Comparison of ENCODE assay signal across 14 cellular contexts in genomic region chr5:14184082-14184481, GRCh38. TPM values are rescaled to one million over a fixed set of nuclear protein-coding genes. Genes with fewer than 3 reads are reported as not detected.
A peak's percentile ranks its signal among the peaks of the same experiment; 100 is the strongest.
DNase-seq lines count a peak whose midpoint lies in the region; TF ChIP-seq lines count a peak whose summit lies in the region.
"Had no signal": no experiment of that assay in that cellular context is flagged by ENCODE, and none has a peak within 500 bp of the region (broad histone marks: within the 10 kb centered on the region; RNA-seq: fewer than 3 reads in every experiment).

No MANE protein-coding gene starts in this region.

- H3K79me2 ChIP-seq in fibroblast of lung (ENCODE audit: control insufficient read depth, insufficient read depth, low read length), result peaks cover 100% of the 10 kb centered on the region
- peaks cover 97% of the 10 kb centered on the region for H3K79me2 ChIP-seq in MM.1S (ENCODE audit: low read length)

- intact Hi-C loops in transverse colon (cut with DNase I; ENCODE audit: low total_unique reads), result no loop called here

- no peaks in the 10 kb centered on the region for H3K36me3 ChIP-seq in fibroblast of lung (ENCODE audit: control insufficient read depth, insufficient read depth, low read length)
- H3K36me3 ChIP-seq in transverse colon, result no peaks in the 10 kb centered on the region
- H3K36me3 ChIP-seq in MM.1S (replicated peaks; ENCODE audit: insufficient read depth, low read length), result no peaks in the 10 kb centered on the region

- H3K4me2 ChIP-seq in fibroblast of lung (ENCODE audit: extremely low read depth, insufficient read depth, low read length), result peak overlapping the region; percentile 55
- H3K4me2 ChIP-seq in MM.1S (ENCODE audit: low read depth, low read length), result no peak overlapping the region

- no peak overlapping the region for H2AFZ ChIP-seq in fibroblast of lung (ENCODE audit: low read length)
- H2AFZ ChIP-seq in MM.1S (ENCODE audit: low read length), result no peak overlapping the region

- H3K9me3 Mint-ChIP-seq in nephron, result no peaks in the 10 kb centered on the region
- H3K9me3 Mint-ChIP-seq: activated naive CD8-positive, alpha-beta T cell treated with anti-CD3 and anti-CD28 coated beads for 36 hours; endodermal cell; naive thymus-derived CD8-positive, alpha-beta T cell had no signal

- TF ChIP-seq EP300 in transverse colon (IDR thresholded peaks at IDR 0.05; ENCODE audit: low read depth), result no peak

- no peak overlapping the region for H3K4me3 Mint-ChIP-seq in nephron
- H3K4me3 Mint-ChIP-seq: activated CD8-positive, alpha-beta memory T cell treated with anti-CD3 and anti-CD28 coated beads, Interleukin-2, amount 10 ng/mL, durations not matched to agents 7 days and 5 days; activated naive CD8-positive, alpha-beta T cell treated with anti-CD3 and anti-CD28 coated beads for 36 hours; endodermal cell; naive thymus-derived CD8-positive, alpha-beta T cell had no signal

- DNase-seq in fibroblast of lung (ENCODE audit: low read depth in 2 of 2), result no peak
- DNase-seq in transverse colon, result no peak
- no peak for DNase-seq in NCI-H2227 treated with DMSO at 0.1 percent for 48 hours (lab: John Stamatoyannopoulos, UW)
- DNase-seq in MM.1S, result no peak
- DNase-seq in activated T-cell treated with anti-CD3 and anti-CD28 coated beads, Interleukin-2, amount 50 U/mL, for 1 hour, result no peak
- no peak for DNase-seq in NCI-H2107 treated with DMSO at 0.1 percent for 48 hours (lab: John Stamatoyannopoulos, UW; ENCODE audit: unreplicated experiment)
- DNase-seq: activated CD8-positive, alpha-beta memory T cell treated with anti-CD3 and anti-CD28 coated beads, Interleukin-2, amount 10 ng/mL, durations not matched to agents 7 days and 5 days; activated naive CD8-positive, alpha-beta T cell treated with anti-CD3 and anti-CD28 coated beads for 36 hours; endodermal cell; naive thymus-derived CD8-positive, alpha-beta T cell; NCI-H2171 treated with DMSO at 0.1 percent for 48 hours; OCI-M1 had no signal

- H3K27ac Mint-ChIP-seq in nephron, result peak overlapping the region in 2 of 3 experiments; percentile 26 to 54
- H3K27ac Mint-ChIP-seq: activated CD8-positive, alpha-beta memory T cell treated with anti-CD3 and anti-CD28 coated beads, Interleukin-2, amount 10 ng/mL, durations not matched to agents 7 days and 5 days; activated naive CD8-positive, alpha-beta T cell treated with anti-CD3 and anti-CD28 coated beads for 36 hours; endodermal cell; naive thymus-derived CD8-positive, alpha-beta T cell had no signal

- WGBS in transverse colon (ENCODE audit: low coverage in 1 of 2), 2 donors, result 80% methylated on average over 1 to 7 of the region's 7 CpGs

- H3K27me3 ChIP-seq in fibroblast of lung (ENCODE audit: control insufficient read depth, insufficient read depth, low read length), result no peaks in the 10 kb centered on the region
- H3K27me3 ChIP-seq in transverse colon, result no peaks in the 10 kb centered on the region
- H3K27me3 ChIP-seq in MM.1S (replicated peaks; ENCODE audit: insufficient read depth, low read length), result no peaks in the 10 kb centered on the region

- H3K27me3 Mint-ChIP-seq in nephron (ENCODE audit: low read depth), result no peaks in the 10 kb centered on the region
- H3K27me3 Mint-ChIP-seq: activated naive CD8-positive, alpha-beta T cell treated with anti-CD3 and anti-CD28 coated beads for 36 hours had no signal

- no peaks in the 10 kb centered on the region for H3F3A ChIP-seq in MM.1S (ENCODE audit: insufficient read depth, low read length)

- no peak for TF ChIP-seq POLR2A in transverse colon (IDR thresholded peaks at IDR 0.05)

- H3K4me1 ChIP-seq in fibroblast of lung (ENCODE audit: control insufficient read depth, extremely low read depth, insufficient read depth, low read length), result peaks cover 56% of the 10 kb centered on the region
- H3K4me1 ChIP-seq in transverse colon, result peaks cover 13 to 81% (median 54%) of the 10 kb centered on the region in 4 donors
- no peaks in the 10 kb centered on the region for H3K4me1 ChIP-seq in MM.1S (ENCODE audit: low read length)

- peaks cover 75% of the 10 kb centered on the region for H3K4me1 Mint-ChIP-seq in nephron
- H3K4me1 Mint-ChIP-seq: activated CD8-positive, alpha-beta memory T cell treated with anti-CD3 and anti-CD28 coated beads, Interleukin-2, amount 10 ng/mL, durations not matched to agents 7 days and 5 days; activated naive CD8-positive, alpha-beta T cell treated with anti-CD3 and anti-CD28 coated beads for 36 hours had no signal

- in situ Hi-C loops in transverse colon (cut with MboI; ENCODE audit: low pct_ligation_motif_present in 1 of 4, low pct_unique_long_range_greater_than_20kb in 1 of 4, low sequenced_read_pairs in 3 of 4), result no loop called here

- H3K4me3 ChIP-seq in WI38 (ENCODE audit: low read depth, low read length), result peak overlapping the region; percentile 19; the same call in 1 of the 2 replicates
- H3K4me3 ChIP-seq in fibroblast of lung (replicated peaks in 1 of 4; ENCODE audit: control extremely low read depth in 1 of 4, insufficient read depth in 1 of 4, low read depth in 3 of 4, low read length in 4 of 4), result peak overlapping the region in 3 of 4 experiments; percentile 13 to 47 (median 17)
- peak overlapping the region in 1 of 4 donors; percentile 17 for H3K4me3 ChIP-seq in transverse colon
- no peak overlapping the region for H3K4me3 ChIP-seq in MM.1S (ENCODE audit: low read length)

- TF ChIP-seq CTCF in WI38 (IDR thresholded peaks at IDR 0.05; ENCODE audit: low read depth, low read length) (no peak), fibroblast of lung (conservative IDR thresholded peaks at IDR 0.05 in 1 of 2, IDR thresholded peaks at IDR 0.05 in 1 of 2; ENCODE audit: low read depth in 1 of 2, low read length in 2 of 2) (no peak), nephron (IDR thresholded peaks at IDR 0.05; ENCODE audit: unreplicated experiment in 3 of 3) (no peak), transverse colon (IDR thresholded peaks at IDR 0.05) (no peak), MM.1S (IDR thresholded peaks at IDR 0.05; ENCODE audit: low read length) (no peak)

- no peaks in the 10 kb centered on the region for H3K9me3 ChIP-seq in fibroblast of lung (ENCODE audit: control insufficient read depth, insufficient read depth, low read depth, low read length)
- no peaks in the 10 kb centered on the region for H3K9me3 ChIP-seq in transverse colon
- H3K9me3 ChIP-seq in MM.1S (replicated peaks; ENCODE audit: insufficient read depth, low read length), result no peaks in the 10 kb centered on the region

- H3K36me3 Mint-ChIP-seq in nephron (ENCODE audit: low read depth), result no peaks in the 10 kb centered on the region
- H3K36me3 Mint-ChIP-seq: activated CD8-positive, alpha-beta memory T cell treated with anti-CD3 and anti-CD28 coated beads, Interleukin-2, amount 10 ng/mL, durations not matched to agents 7 days and 5 days; activated naive CD8-positive, alpha-beta T cell treated with anti-CD3 and anti-CD28 coated beads for 36 hours; naive thymus-derived CD8-positive, alpha-beta T cell had no signal

- no peaks in the 10 kb centered on the region for H3K9me2 ChIP-seq in MM.1S (replicated peaks; ENCODE audit: insufficient read depth, low read length)

- H4K20me1 ChIP-seq in fibroblast of lung (ENCODE audit: control insufficient read depth, extremely low read depth, insufficient read depth, low read length) (no peaks in the 10 kb centered on the region), MM.1S (ENCODE audit: insufficient read depth, low read length) (no peaks in the 10 kb centered on the region)

- peak overlapping the region; percentile 86 for H3K27ac ChIP-seq in fibroblast of lung (ENCODE audit: insufficient read depth, low read length)
- peak overlapping the region; percentile 76 to 85 (median 84) for H3K27ac ChIP-seq in transverse colon
- no peak overlapping the region for H3K27ac ChIP-seq in MM.1S (ENCODE audit: low read length)

- H3K9ac ChIP-seq in fibroblast of lung (ENCODE audit: insufficient read depth, low read length) (peak overlapping the region; percentile 27), MM.1S (ENCODE audit: low read length) (no peak overlapping the region)

RNA-seq across cellular contexts. Expression of gene TRIO, which starts 40.9 kb away (rescaled TPM):
- total RNA-seq in fibroblast of lung (139 and 281 TPM in 2 replicates), transverse colon (100 to 1,000 TPM; 186 to 388 (median 285) TPM)
- polyA plus RNA-seq in fibroblast of lung, result 120 and 134 TPM in 2 replicates
- 77.4 and 100 TPM in 2 replicates for polyA plus RNA-seq in fibroblast of lung (2012)
- 721 and 815 TPM in 2 replicates for polyA minus RNA-seq in fibroblast of lung (ENCODE audit: low replicate concordance)
